Comparison of ENCODE assay signal across 12 cellular contexts in the genomic region with DNA sequence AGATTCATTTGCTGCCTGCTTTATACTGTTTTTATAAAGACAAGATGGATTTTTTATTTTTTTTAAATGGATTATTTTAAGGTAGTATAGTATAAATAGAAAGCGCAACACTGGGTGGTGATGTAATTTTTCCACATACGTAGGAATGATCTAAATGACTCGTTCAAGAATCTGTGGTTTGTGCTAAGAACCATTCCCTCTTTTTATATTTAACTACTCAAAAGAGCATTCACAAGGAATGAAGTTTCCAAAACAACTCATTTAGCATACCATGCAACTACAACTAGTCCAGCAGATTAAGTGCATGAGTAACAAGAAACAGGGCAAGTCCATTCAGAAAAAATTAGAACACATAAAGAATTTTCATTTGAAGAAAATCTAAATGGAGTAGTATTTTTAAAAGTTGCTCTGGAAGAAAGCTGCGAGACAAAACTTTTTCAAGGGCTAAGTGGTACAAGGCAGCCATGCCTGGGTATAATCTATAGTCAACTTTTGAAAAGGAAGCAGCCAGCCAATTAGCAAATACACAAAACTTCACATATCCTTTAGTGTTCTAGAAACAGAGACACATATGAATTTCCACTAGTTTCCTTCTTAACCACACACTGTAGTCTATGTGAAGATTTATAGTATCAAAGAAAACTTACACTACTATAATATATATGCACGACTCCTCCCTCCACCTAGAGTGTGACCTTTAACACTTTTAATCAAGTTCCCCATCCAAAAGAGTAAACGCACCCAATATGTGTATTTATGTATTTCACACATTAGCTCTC. TPM values are rescaled to one million over a fixed set of nuclear protein-coding genes. Genes with fewer than 3 reads are reported as not detected.
DNase-seq lines count a peak whose midpoint lies in the region; ATAC-seq and TF ChIP-seq lines count a peak whose summit lies in the region.
"Had no signal": no experiment of that assay in that cellular context is flagged by ENCODE, and none has a peak within 500 bp of the region (broad histone marks: within the 10 kb centered on the region; RNA-seq: fewer than 3 reads in every experiment).

No MANE protein-coding gene starts in this region.

- peaks cover 19% of the 10 kb centered on the region for H3F3A ChIP-seq in smooth muscle cell (ENCODE audit: low read depth)

- H3K27ac ChIP-seq in smooth muscle cell (ENCODE audit: low read depth) (peak overlapping the region; percentile 95), upper lobe of right lung (no peak overlapping the region)
- H3K27ac ChIP-seq: epithelial cell of prostate, left ventricle myocardium inferior had no signal

- H3K36me3 Mint-ChIP-seq in effector memory CD8-positive, alpha-beta T cell (ENCODE audit: insufficient read depth) = peaks cover 38% of the 10 kb centered on the region

- peak overlapping the region; percentile 4 to 18 for H3K4me3 Mint-ChIP-seq in effector memory CD8-positive, alpha-beta T cell

- no peaks in the 10 kb centered on the region for H3K27me3 Mint-ChIP-seq in effector memory CD8-positive, alpha-beta T cell

- intact Hi-C loops in upper lobe of right lung (cut with DNase I) = no loop called here

- H3K9me3 ChIP-seq in smooth muscle cell (replicated peaks; ENCODE audit: low read depth) = no peaks in the 10 kb centered on the region
- no peaks in the 10 kb centered on the region for H3K9me3 ChIP-seq in upper lobe of right lung
- H3K9me3 ChIP-seq: left ventricle myocardium inferior had no signal

- H3K4me2 ChIP-seq in smooth muscle cell = peak overlapping the region; percentile 74

- peak overlapping the region; percentile 74 for H3K9ac ChIP-seq in smooth muscle cell (ENCODE audit: low read depth)

- H4K20me1 ChIP-seq in smooth muscle cell (ENCODE audit: low read depth) = peaks cover 23% of the 10 kb centered on the region

- ATAC-seq in activated CD4-positive, CD25-positive, alpha-beta regulatory T cell treated with anti-CD3 and anti-CD28 coated beads, Interleukin-2, amount 50 U/mL, for 24 hours = peak; percentile 65 to 74
- peak; percentile 22 for ATAC-seq in effector memory CD8-positive, alpha-beta T cell (replicated peaks)
- ATAC-seq in upper lobe of right lung = no peak

- H3K9me3 Mint-ChIP-seq in effector memory CD8-positive, alpha-beta T cell = no peaks in the 10 kb centered on the region

- peaks cover 77% of the 10 kb centered on the region for H3K79me2 ChIP-seq in smooth muscle cell (ENCODE audit: low read depth)

- H2AFZ ChIP-seq in smooth muscle cell (ENCODE audit: low read depth) = no peak overlapping the region

- H3K4me3 ChIP-seq in smooth muscle cell (no peak overlapping the region), upper lobe of right lung (no peak overlapping the region)
- H3K4me3 ChIP-seq: left ventricle myocardium inferior had no signal

- no peaks in the 10 kb centered on the region for H3K27me3 ChIP-seq in smooth muscle cell (ENCODE audit: low read depth)
- no peaks in the 10 kb centered on the region for H3K27me3 ChIP-seq in upper lobe of right lung

- H3K4me1 ChIP-seq in smooth muscle cell (ENCODE audit: low read depth) (peaks cover 6% of the 10 kb centered on the region), upper lobe of right lung (peaks cover 3% of the 10 kb centered on the region)

- H3K4me1 Mint-ChIP-seq in effector memory CD8-positive, alpha-beta T cell (ENCODE audit: low read depth in 2 of 2) = peaks cover 28 to 54% of the 10 kb centered on the region in 2 donors

- H3K36me3 ChIP-seq in smooth muscle cell (ENCODE audit: low read depth) (no peaks in the 10 kb centered on the region), upper lobe of right lung (peaks cover 12% of the 10 kb centered on the region)

- no peak for TF ChIP-seq CTCF in smooth muscle cell (IDR thresholded peaks at IDR 0.05; ENCODE audit: borderline replicate concordance, insufficient read depth, poor library complexity, severe bottlenecking)
- no peak for TF ChIP-seq CTCF in upper lobe of right lung (IDR thresholded peaks at IDR 0.05)

- WGBS in smooth muscle cell (ENCODE audit: low lambda C conversion rate) = 47% methylated on average over 6 of the region's 6 CpGs

- no peak for DNase-seq in activated CD4-positive, CD25-positive, alpha-beta regulatory T cell treated with anti-CD3 and anti-CD28 coated beads, Interleukin-2, amount 50 U/mL, for 72 hours
- peak; percentile 40 for DNase-seq in M059J (ENCODE audit: low read depth)
- no peak for DNase-seq in effector memory CD8-positive, alpha-beta T cell
- DNase-seq in smooth muscle cell (lab: John Stamatoyannopoulos, UW; ENCODE audit: unreplicated experiment) = no peak
- no peak for DNase-seq in NCI-H510A treated with DMSO at 0.1 percent for 48 hours (lab: John Stamatoyannopoulos, UW)
- no peak for DNase-seq in NCI-H2196 treated with DMSO at 0.1 percent for 48 hours (lab: John Stamatoyannopoulos, UW; ENCODE audit: unreplicated experiment)
- no peak for DNase-seq in upper lobe of right lung
- DNase-seq: amygdala, left ventricle myocardium inferior, NCI-H1105 had no signal

- H3K27ac Mint-ChIP-seq in effector memory CD8-positive, alpha-beta T cell = no peak overlapping the region

RNA-seq across cellular contexts. Expression of a gene that starts 23.4 kb away (rescaled TPM):
- 51.2 and 53.3 TPM in 2 replicates for total RNA-seq in M059J (2014; rRNA removed; shearing (Covaris generic))
- total RNA-seq in smooth muscle cell = 74.3 and 75.2 TPM in 2 replicates
- polyA plus RNA-seq in smooth muscle cell = 41.5 and 51.0 TPM in 2 replicates
- 20.8 TPM for total RNA-seq in upper lobe of right lung
